8 cellular contexts compared by ENCODE assay signal in genomic region chr5:83006683-83007283, GRCh38.
"Had no signal": no experiment of that assay in that cellular context is flagged by ENCODE, and none has a peak within 500 bp of the region (broad histone marks: within the 10 kb centered on the region; RNA-seq: fewer than 3 reads in every experiment).

No MANE protein-coding gene starts in this region.

- ATAC-seq: K562 had no signal

- H3K4me3 ChIP-seq: GM23248, K562 had no signal

- H2AFZ ChIP-seq: GM23248 had no signal

- DNase-seq: GM23248, GOT3, H9, HCEC 1CT, IMR-90 had no signal

- H3K9ac ChIP-seq: GM23248 had no signal

- H3K27ac ChIP-seq: GM23248 had no signal

- FAIRE-seq: H54, HTR-8/SVneo, K562 had no signal
